Comparison of ENCODE assay signal across 8 cellular contexts in genomic region chr3:157087398-157088132, GRCh38.
DNase-seq lines count a peak whose midpoint lies in the region; ATAC-seq and TF ChIP-seq lines count a peak whose summit lies in the region.

No MANE protein-coding gene starts in this region.

- intact Hi-C loops in gastrocnemius medialis (cut with DNase I; ENCODE audit: low total_unique reads) = loop anchor here (2.0 to 5.0 kb wide), 3 partner anchors 73 to 545 kb away; partner anchors contain the start of gene CCNL1

- no peak for ATAC-seq in gastrocnemius medialis
- ATAC-seq in HG03354 (IDR thresholded peaks at IDR 0.05; ENCODE audit: poor library complexity, severe bottlenecking, unreplicated experiment) = no peak

- peak overlapping the region; percentile 95 for H3K4me2 ChIP-seq in SU-DHL-6 (ENCODE audit: low read depth, low read length, poor library complexity, severe bottlenecking)

- peak overlapping the region; percentile 76 for H3K4me3 ChIP-seq in GM12865 (ENCODE audit: low read depth, low read length)
- H3K4me3 ChIP-seq in SU-DHL-6 (ENCODE audit: insufficient read depth, low read length, poor library complexity, severe bottlenecking) = peak overlapping the region; percentile 80
- H3K4me3 ChIP-seq in fibroblast of pulmonary artery (replicated peaks; ENCODE audit: low read depth, low read length) = peak overlapping the region; percentile 51
- H3K4me3 ChIP-seq in gastrocnemius medialis = peak overlapping the region; percentile 77 to 87 (median 82)

- no peaks in the 10 kb centered on the region for H3K79me2 ChIP-seq in SU-DHL-6 (ENCODE audit: insufficient read depth, low read length)

- H4K20me1 ChIP-seq in SU-DHL-6 (ENCODE audit: low read depth, low read length) = no peaks in the 10 kb centered on the region

- DNase-seq in GM12865 (ENCODE audit: low read depth) (peak; percentile 50), fibroblast of pulmonary artery (ENCODE audit: low read depth) (peak; percentile 57), gastrocnemius medialis (no peak), SKM-1 (lab: John Stamatoyannopoulos, UW; ENCODE audit: unreplicated experiment) (no peak), HUDEP-2 (lab: John Stamatoyannopoulos, UW; ENCODE audit: unreplicated experiment in 76 of 76) (no peak), NCI-H1417 (lab: John Stamatoyannopoulos, UW) (no peak)

- H3K27me3 ChIP-seq in SU-DHL-6 (ENCODE audit: low read length) (no peaks in the 10 kb centered on the region), gastrocnemius medialis (no peaks in the 10 kb centered on the region)

- H3K27ac ChIP-seq in SU-DHL-6 (ENCODE audit: low read depth, low read length) (no peak overlapping the region), gastrocnemius medialis (peak overlapping the region; percentile 99 to 100 (median 100))

- H2AFZ ChIP-seq in SU-DHL-6 (ENCODE audit: low read depth, low read length, severe bottlenecking) = peak overlapping the region; percentile 83

- no peak for TF ChIP-seq POLR2A in gastrocnemius medialis (IDR thresholded peaks at IDR 0.05)

- H3K9me2 ChIP-seq in SU-DHL-6 (replicated peaks; ENCODE audit: insufficient read depth, low read length) = no peaks in the 10 kb centered on the region

- no peak for TF ChIP-seq CTCF in GM12865 (IDR thresholded peaks at IDR 0.05; ENCODE audit: insufficient read depth, low read depth, low read length, missing control alignments)
- no peak for TF ChIP-seq CTCF in SU-DHL-6 (IDR thresholded peaks at IDR 0.05; ENCODE audit: insufficient read depth, low read length, poor library complexity, severe bottlenecking)
- no peak for TF ChIP-seq CTCF in fibroblast of pulmonary artery (IDR thresholded peaks at IDR 0.05; ENCODE audit: low read length, missing control alignments)
- TF ChIP-seq CTCF in gastrocnemius medialis (IDR thresholded peaks at IDR 0.05 in 4 of 5, conservative IDR thresholded peaks at IDR 0.05 in 1 of 5) = no peak

- in situ Hi-C loops in gastrocnemius medialis (cut with MboI; ENCODE audit: low sequenced_read_pairs in 4 of 4) = loop anchor here (10.0 to 25.0 kb wide), 6 partner anchors 47 to 925 kb away; partner anchors contain the start of genes LEKR1 (in 2 of the 4) and SSR3 (in 2 of the 4)

- no peaks in the 10 kb centered on the region for H3K9me3 ChIP-seq in SU-DHL-6 (ENCODE audit: insufficient read depth, low read length)
- no peaks in the 10 kb centered on the region for H3K9me3 ChIP-seq in gastrocnemius medialis

- H3K36me3 ChIP-seq in SU-DHL-6 (ENCODE audit: low read length) (no peaks in the 10 kb centered on the region), gastrocnemius medialis (no peaks in the 10 kb centered on the region)

- peak overlapping the region; percentile 93 for H3K9ac ChIP-seq in SU-DHL-6 (ENCODE audit: low read length)

- H3K4me1 ChIP-seq in gastrocnemius medialis = peaks cover 38 to 44% of the 10 kb centered on the region in 2 donors

- H3F3A ChIP-seq in SU-DHL-6 (ENCODE audit: insufficient read depth) = 0 out of 2 replicates have a peak, but pooled peaks cover 3% of the 10 kb centered on the region

Comparison
In these comparisons a context has a peak if more than half of its experiments do, and no peak if none do; other contexts are left out.
1. DNase-seq: peak in GM12865 (single experiment) and fibroblast of pulmonary artery (single experiment); none in gastrocnemius medialis (0 of 2), SKM-1 (single experiment), HUDEP-2 (0 of 76) and NCI-H1417 (0 of 3).
2. Peak in every context shown above with its lines, with median percentiles within 50 percentile points of each other: H3K4me3 ChIP-seq.